Comparison of ENCODE assay signal across 2 cellular contexts in genomic region chr7:151409555-151410404, GRCh38.
TF ChIP-seq lines count a peak whose summit lies in the region.

TSS of gene WDR86 (minus strand) at chr7:151410038. CDS start at chr7:151409589, 449 bp downstream.

TF ChIP-seq in GM12878, 131 proteins besides CTCF, POLR2A, EP300 and RAD21:
- TF ChIP-seq GATAD2B (conservative IDR thresholded peaks at IDR 0.05; ENCODE audit: low read depth) (peak; percentile 43; the same call in 1 of the 2 replicates), SUZ12 (IDR thresholded peaks at IDR 0.05; ENCODE audit: unreplicated experiment) (peak; percentile 86), NFIC (IDR thresholded peaks at IDR 0.05; ENCODE audit: low read depth, low read length) (no peak)

TF ChIP-seq in HepG2, 621 proteins besides CTCF, POLR2A, EP300 and RAD21:
- no peak for TF ChIP-seq MBD4 (IDR thresholded peaks at IDR 0.05; ENCODE audit: borderline replicate concordance, low read length)
- TF ChIP-seq ZNF777 (CRISPR knock-in tag; IDR thresholded peaks at IDR 0.05), result 0 out of 2 replicates have a peak, but pooled peaks have one; percentile 23
- peak; percentile 9; the same call in 1 of the 2 replicates for TF ChIP-seq GABPB1 (CRISPR knock-in tag; IDR thresholded peaks at IDR 0.05)
- peak; percentile 22; the same call in 1 of the 2 replicates for TF ChIP-seq YEATS4 (CRISPR knock-in tag; IDR thresholded peaks at IDR 0.05; ENCODE audit: borderline replicate concordance)
- no peak for TF ChIP-seq SMYD3 (CRISPR knock-in tag; IDR thresholded peaks at IDR 0.05)
- no peak for TF ChIP-seq HOXD1 (CRISPR knock-in tag; IDR thresholded peaks at IDR 0.05)
- no peak for TF ChIP-seq ZNF547 (CRISPR knock-in tag; IDR thresholded peaks at IDR 0.05)
- no peak for TF ChIP-seq ZNF3 (CRISPR knock-in tag; IDR thresholded peaks at IDR 0.05)
- no peak for TF ChIP-seq EHMT2 (IDR thresholded peaks at IDR 0.05; ENCODE audit: borderline replicate concordance, low read depth, low read length)
- TF ChIP-seq PHF8 (CRISPR knock-in tag; IDR thresholded peaks at IDR 0.05), result peak; percentile 5; the same call in 1 of the 2 replicates
- TF ChIP-seq, protein P1, sequence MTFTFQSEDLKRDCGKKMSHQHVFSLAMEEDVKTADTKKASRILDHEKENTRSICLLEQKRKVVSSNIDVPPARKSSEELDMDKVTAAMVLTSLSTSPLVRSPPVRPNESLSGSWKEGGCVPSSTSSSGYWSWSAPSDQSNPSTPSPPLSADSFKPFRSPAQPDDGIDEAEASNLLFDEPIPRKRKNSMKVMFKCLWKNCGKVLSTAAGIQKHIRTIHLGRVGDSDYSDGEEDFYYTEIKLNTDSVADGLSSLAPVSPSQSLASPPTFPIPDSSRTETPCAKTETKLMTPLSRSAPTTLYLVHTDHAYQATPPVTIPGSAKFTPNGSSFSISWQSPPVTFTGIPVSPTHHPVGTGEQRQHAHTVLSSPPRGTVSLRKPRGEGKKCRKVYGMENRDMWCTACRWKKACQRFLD (CRISPR knock-in tag; IDR thresholded peaks at IDR 0.05; ENCODE audit: borderline replicate concordance), result 0 out of 2 replicates have a peak, but pooled peaks have one; percentile 32
